In genomic region chr14:21995332-21995731, GRCh38 we compare ENCODE assay signal across 25 cellular contexts.
"Had no signal": no experiment of that assay in that cellular context is flagged by ENCODE, and none has a peak within 500 bp of the region (broad histone marks: within the 10 kb centered on the region; RNA-seq: fewer than 3 reads in every experiment).

No MANE protein-coding gene starts in this region.

- H3K27me3 Mint-ChIP-seq: activated naive CD8-positive, alpha-beta T cell had no signal

- H3K9me3 Mint-ChIP-seq: activated T-helper 1 cell treated with anti-CD3 and anti-CD28 coated beads, Interleukin-12 subunit alpha, Interleukin-12 subunit beta, Interleukin-2, Interleukin-4 antibody, amounts not matched to agents 30 ng/mL and 10 ng/mL and 1 ng/mL, durations not matched to agents 14 hours and 24 hours and 36 hours; brain; nephron had no signal

- H3K27ac ChIP-seq: ascending aorta, cardiac muscle cell, coronary artery, dorsolateral prefrontal cortex, gastroesophageal sphincter, hepatocyte, left ventricle myocardium inferior, spleen, tibial nerve, WERI-Rb-1 had no signal

- H3K4me1 ChIP-seq: ascending aorta, gastroesophageal sphincter, left ventricle myocardium inferior, spleen had no signal

- H3K27ac Mint-ChIP-seq: brain, nephron had no signal

- H3K4me1 Mint-ChIP-seq: brain, nephron had no signal

- H3K36me3 Mint-ChIP-seq: activated naive CD8-positive, alpha-beta T cell; brain had no signal

- DNase-seq: activated CD4-positive, alpha-beta T cell treated with anti-CD3 and anti-CD28 coated beads, Interleukin-2, amount 50 U/mL, for 4 hours; activated CD4-positive, CD25-positive, alpha-beta regulatory T cell treated with anti-CD3 and anti-CD28 coated beads, Interleukin-2, amount 50 U/mL, for 72 hours; activated gamma-delta T cell; dorsolateral prefrontal cortex; effector memory CD4-positive, alpha-beta T cell; islet precursor cell; left ventricle myocardium inferior; mesendoderm; posterior cingulate gyrus; right cardiac atrium; spleen; stimulated activated naive CD4-positive, alpha-beta T cell treated with Interleukin-2 at 50 U/mL for 16 hours; T1000; WERI-Rb-1 had no signal

- H3K9me3 ChIP-seq: ascending aorta, gastroesophageal sphincter, left ventricle myocardium inferior, spleen, tibial nerve had no signal

- H3K27me3 ChIP-seq: ascending aorta, cardiac muscle cell, hepatocyte, tibial nerve had no signal

- ATAC-seq: gastroesophageal sphincter, right cardiac atrium had no signal

- H3K36me3 ChIP-seq: ascending aorta, cardiac muscle cell, gastroesophageal sphincter, left ventricle myocardium inferior, spleen, tibial nerve, WERI-Rb-1 had no signal

- H3K4me3 ChIP-seq: ascending aorta, cardiac muscle cell, coronary artery, dorsolateral prefrontal cortex, gastroesophageal sphincter, hepatocyte, left ventricle myocardium inferior, lung, spleen, tibial nerve had no signal

- H3K4me3 Mint-ChIP-seq: brain, nephron had no signal
